1 cellular context compared by ENCODE assay signal in the genomic region with DNA sequence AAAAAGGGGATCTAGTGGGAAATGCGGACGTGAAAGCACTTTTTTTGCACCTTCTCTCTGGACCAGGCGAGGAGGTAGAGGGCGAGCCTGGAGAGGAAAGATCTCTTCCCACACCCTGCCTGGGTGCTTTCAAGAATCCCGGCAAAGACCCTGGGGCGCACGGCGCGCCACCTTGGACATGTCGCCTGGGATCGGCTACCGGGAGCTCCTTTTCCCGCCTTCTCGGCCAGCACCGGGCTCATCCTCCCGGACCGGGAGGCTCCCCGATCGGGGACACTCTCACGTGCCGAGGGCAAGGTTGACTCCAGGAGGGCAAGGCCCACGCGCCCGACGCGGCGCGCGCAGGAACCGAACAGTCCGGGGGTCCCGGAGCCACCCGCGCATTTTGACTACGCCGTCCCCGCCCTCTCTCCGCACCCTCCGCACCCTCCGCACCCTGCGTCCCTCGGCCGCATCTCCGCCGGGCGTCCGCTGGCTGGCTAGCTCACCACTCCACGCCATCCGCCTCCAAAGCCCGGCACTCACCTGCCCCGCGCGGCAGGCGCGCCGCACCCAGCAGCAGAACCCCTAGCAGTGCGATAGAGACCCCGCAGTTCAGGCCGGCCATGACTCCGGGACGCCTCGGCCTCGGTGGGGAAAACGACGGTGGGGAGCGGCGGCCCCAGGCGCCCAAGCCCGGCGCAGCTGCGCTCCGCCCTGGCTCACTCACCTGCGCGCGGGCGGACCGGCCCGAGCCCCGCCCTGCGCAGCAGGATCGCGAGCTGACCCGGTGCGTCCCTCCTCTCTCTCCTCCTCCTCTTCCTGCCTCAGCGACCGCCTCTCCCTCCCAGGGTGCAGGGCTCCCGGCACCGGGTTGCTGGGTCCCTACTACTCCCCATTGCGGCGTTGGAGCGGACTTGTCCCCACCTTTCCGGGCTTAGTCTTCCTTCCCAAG.
A peak's percentile ranks its signal among the peaks of the same experiment; 100 is the strongest.
TF ChIP-seq lines count a peak whose summit lies in the region.

A gene with protein sequence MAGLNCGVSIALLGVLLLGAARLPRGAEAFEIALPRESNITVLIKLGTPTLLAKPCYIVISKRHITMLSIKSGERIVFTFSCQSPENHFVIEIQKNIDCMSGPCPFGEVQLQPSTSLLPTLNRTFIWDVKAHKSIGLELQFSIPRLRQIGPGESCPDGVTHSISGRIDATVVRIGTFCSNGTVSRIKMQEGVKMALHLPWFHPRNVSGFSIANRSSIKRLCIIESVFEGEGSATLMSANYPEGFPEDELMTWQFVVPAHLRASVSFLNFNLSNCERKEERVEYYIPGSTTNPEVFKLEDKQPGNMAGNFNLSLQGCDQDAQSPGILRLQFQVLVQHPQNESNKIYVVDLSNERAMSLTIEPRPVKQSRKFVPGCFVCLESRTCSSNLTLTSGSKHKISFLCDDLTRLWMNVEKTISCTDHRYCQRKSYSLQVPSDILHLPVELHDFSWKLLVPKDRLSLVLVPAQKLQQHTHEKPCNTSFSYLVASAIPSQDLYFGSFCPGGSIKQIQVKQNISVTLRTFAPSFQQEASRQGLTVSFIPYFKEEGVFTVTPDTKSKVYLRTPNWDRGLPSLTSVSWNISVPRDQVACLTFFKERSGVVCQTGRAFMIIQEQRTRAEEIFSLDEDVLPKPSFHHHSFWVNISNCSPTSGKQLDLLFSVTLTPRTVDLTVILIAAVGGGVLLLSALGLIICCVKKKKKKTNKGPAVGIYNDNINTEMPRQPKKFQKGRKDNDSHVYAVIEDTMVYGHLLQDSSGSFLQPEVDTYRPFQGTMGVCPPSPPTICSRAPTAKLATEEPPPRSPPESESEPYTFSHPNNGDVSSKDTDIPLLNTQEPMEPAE (minus strand): TSS at position 698 of the 934 bp plus-strand sequence. CDS start 91 bp downstream, at position 607.

TF ChIP-seq in WTC11, 78 proteins besides CTCF, POLR2A, EP300 and RAD21 (continued from another document and continues in another):
- TF ChIP-seq, protein P1, sequence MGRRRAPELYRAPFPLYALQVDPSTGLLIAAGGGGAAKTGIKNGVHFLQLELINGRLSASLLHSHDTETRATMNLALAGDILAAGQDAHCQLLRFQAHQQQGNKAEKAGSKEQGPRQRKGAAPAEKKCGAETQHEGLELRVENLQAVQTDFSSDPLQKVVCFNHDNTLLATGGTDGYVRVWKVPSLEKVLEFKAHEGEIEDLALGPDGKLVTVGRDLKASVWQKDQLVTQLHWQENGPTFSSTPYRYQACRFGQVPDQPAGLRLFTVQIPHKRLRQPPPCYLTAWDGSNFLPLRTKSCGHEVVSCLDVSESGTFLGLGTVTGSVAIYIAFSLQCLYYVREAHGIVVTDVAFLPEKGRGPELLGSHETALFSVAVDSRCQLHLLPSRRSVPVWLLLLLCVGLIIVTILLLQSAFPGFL (CRISPR knock-in tag; IDR thresholded peaks at IDR 0.05; ENCODE audit: borderline replicate concordance): no peak
- TF ChIP-seq OVOL2 (CRISPR knock-in tag; IDR thresholded peaks at IDR 0.05; ENCODE audit: borderline replicate concordance): no peak
- peak; percentile 94 for TF ChIP-seq FOXP1 (CRISPR knock-in tag; IDR thresholded peaks at IDR 0.05; ENCODE audit: borderline replicate concordance)
- TF ChIP-seq, protein P2, sequence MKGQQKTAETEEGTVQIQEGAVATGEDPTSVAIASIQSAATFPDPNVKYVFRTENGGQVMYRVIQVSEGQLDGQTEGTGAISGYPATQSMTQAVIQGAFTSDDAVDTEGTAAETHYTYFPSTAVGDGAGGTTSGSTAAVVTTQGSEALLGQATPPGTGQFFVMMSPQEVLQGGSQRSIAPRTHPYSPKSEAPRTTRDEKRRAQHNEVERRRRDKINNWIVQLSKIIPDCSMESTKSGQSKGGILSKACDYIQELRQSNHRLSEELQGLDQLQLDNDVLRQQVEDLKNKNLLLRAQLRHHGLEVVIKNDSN (CRISPR knock-in tag; IDR thresholded peaks at IDR 0.05): peak; percentile 50; the same call in 1 of the 2 replicates
- TF ChIP-seq, protein P3, sequence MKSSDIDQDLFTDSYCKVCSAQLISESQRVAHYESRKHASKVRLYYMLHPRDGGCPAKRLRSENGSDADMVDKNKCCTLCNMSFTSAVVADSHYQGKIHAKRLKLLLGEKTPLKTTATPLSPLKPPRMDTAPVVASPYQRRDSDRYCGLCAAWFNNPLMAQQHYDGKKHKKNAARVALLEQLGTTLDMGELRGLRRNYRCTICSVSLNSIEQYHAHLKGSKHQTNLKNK (CRISPR knock-in tag; IDR thresholded peaks at IDR 0.05): no peak
- TF ChIP-seq SMAD4 (CRISPR knock-in tag; IDR thresholded peaks at IDR 0.05): no peak
- TF ChIP-seq, protein P4, sequence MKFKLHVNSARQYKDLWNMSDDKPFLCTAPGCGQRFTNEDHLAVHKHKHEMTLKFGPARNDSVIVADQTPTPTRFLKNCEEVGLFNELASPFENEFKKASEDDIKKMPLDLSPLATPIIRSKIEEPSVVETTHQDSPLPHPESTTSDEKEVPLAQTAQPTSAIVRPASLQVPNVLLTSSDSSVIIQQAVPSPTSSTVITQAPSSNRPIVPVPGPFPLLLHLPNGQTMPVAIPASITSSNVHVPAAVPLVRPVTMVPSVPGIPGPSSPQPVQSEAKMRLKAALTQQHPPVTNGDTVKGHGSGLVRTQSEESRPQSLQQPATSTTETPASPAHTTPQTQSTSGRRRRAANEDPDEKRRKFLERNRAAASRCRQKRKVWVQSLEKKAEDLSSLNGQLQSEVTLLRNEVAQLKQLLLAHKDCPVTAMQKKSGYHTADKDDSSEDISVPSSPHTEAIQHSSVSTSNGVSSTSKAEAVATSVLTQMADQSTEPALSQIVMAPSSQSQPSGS (CRISPR knock-in tag; IDR thresholded peaks at IDR 0.05; ENCODE audit: borderline replicate concordance, low read depth): no peak
- no peak for TF ChIP-seq EMX1 (CRISPR knock-in tag; IDR thresholded peaks at IDR 0.05)
- 0 out of 2 replicates have a peak, but pooled peaks have one; percentile 19 for TF ChIP-seq NFYB (CRISPR knock-in tag; conservative IDR thresholded peaks at IDR 0.05; ENCODE audit: low read depth)
- TF ChIP-seq, protein P5, sequence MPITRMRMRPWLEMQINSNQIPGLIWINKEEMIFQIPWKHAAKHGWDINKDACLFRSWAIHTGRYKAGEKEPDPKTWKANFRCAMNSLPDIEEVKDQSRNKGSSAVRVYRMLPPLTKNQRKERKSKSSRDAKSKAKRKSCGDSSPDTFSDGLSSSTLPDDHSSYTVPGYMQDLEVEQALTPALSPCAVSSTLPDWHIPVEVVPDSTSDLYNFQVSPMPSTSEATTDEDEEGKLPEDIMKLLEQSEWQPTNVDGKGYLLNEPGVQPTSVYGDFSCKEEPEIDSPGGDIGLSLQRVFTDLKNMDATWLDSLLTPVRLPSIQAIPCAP (CRISPR knock-in tag; IDR thresholded peaks at IDR 0.05): no peak
- TF ChIP-seq FOXJ3 (CRISPR knock-in tag; IDR thresholded peaks at IDR 0.05; ENCODE audit: borderline replicate concordance): no peak
- TF ChIP-seq ZNF263 (CRISPR knock-in tag; IDR thresholded peaks at IDR 0.05; ENCODE audit: low read depth): peak; percentile 50; the same call in 1 of the 2 replicates
- TF ChIP-seq, protein P6, sequence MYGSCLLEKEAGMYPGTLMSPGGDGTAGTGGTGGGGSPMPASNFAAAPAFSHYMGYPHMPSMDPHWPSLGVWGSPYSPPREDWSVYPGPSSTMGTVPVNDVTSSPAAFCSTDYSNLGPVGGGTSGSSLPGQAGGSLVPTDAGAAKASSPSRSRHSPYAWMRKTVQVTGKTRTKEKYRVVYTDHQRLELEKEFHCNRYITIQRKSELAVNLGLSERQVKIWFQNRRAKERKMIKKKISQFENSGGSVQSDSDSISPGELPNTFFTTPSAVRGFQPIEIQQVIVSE (CRISPR knock-in tag; IDR thresholded peaks at IDR 0.05; ENCODE audit: borderline replicate concordance): no peak
- TF ChIP-seq NFATC4 (CRISPR knock-in tag; IDR thresholded peaks at IDR 0.05): no peak
- TF ChIP-seq, protein P7, sequence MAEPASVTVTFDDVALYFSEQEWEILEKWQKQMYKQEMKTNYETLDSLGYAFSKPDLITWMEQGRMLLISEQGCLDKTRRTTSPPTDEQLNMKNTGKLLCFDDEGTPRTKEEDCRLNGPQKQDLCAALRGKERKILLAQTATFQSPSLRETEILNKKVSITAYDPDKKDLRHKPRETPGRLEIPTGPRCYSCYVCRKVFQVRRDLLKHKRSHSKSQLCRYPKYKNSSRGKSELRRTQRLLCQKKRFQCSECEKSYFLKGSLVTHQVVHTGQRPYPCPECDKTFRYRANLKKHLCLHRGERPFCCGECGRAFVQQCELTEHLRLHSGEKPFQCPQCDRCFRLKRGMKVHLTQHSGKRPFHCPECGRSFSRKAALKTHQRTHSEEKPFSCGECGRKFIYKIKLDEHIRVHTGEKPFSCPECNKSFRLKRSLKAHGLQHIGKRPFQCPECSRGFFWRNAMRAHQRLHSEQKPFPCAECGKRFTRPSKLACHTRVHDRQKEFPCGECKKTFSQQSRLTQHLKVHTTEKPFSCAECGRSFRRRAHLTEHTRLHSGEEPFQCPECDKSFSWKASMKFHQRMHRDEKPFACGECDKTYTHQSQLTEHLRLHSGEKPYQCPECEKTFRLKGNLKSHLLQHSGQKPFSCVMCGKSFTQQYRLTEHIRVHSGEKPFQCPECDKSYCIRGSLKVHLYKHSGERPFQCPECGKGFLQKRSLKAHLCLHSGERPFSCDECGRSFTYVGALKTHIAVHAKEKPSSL (CRISPR knock-in tag; conservative IDR thresholded peaks at IDR 0.05): no peak
- TF ChIP-seq ATF1 (CRISPR knock-in tag; IDR thresholded peaks at IDR 0.05): 0 out of 2 replicates have a peak, but pooled peaks have one; percentile 23
- TF ChIP-seq, protein P8, sequence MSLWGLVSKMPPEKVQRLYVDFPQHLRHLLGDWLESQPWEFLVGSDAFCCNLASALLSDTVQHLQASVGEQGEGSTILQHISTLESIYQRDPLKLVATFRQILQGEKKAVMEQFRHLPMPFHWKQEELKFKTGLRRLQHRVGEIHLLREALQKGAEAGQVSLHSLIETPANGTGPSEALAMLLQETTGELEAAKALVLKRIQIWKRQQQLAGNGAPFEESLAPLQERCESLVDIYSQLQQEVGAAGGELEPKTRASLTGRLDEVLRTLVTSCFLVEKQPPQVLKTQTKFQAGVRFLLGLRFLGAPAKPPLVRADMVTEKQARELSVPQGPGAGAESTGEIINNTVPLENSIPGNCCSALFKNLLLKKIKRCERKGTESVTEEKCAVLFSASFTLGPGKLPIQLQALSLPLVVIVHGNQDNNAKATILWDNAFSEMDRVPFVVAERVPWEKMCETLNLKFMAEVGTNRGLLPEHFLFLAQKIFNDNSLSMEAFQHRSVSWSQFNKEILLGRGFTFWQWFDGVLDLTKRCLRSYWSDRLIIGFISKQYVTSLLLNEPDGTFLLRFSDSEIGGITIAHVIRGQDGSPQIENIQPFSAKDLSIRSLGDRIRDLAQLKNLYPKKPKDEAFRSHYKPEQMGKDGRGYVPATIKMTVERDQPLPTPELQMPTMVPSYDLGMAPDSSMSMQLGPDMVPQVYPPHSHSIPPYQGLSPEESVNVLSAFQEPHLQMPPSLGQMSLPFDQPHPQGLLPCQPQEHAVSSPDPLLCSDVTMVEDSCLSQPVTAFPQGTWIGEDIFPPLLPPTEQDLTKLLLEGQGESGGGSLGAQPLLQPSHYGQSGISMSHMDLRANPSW (CRISPR knock-in tag; conservative IDR thresholded peaks at IDR 0.05; ENCODE audit: low read depth): no peak
- TF ChIP-seq HMGA2 (CRISPR knock-in tag; IDR thresholded peaks at IDR 0.05): no peak
- 0 out of 2 replicates have a peak, but pooled peaks have one; percentile 22 for TF ChIP-seq ELF4 (CRISPR knock-in tag; IDR thresholded peaks at IDR 0.05; ENCODE audit: low read depth)
- TF ChIP-seq TEAD1 (CRISPR knock-in tag; IDR thresholded peaks at IDR 0.05): no peak
- TF ChIP-seq SP1 (CRISPR knock-in tag; conservative IDR thresholded peaks at IDR 0.05): peak; percentile 63
- TF ChIP-seq GTF2I (CRISPR knock-in tag; conservative IDR thresholded peaks at IDR 0.05): no peak
- TF ChIP-seq, protein P9, sequence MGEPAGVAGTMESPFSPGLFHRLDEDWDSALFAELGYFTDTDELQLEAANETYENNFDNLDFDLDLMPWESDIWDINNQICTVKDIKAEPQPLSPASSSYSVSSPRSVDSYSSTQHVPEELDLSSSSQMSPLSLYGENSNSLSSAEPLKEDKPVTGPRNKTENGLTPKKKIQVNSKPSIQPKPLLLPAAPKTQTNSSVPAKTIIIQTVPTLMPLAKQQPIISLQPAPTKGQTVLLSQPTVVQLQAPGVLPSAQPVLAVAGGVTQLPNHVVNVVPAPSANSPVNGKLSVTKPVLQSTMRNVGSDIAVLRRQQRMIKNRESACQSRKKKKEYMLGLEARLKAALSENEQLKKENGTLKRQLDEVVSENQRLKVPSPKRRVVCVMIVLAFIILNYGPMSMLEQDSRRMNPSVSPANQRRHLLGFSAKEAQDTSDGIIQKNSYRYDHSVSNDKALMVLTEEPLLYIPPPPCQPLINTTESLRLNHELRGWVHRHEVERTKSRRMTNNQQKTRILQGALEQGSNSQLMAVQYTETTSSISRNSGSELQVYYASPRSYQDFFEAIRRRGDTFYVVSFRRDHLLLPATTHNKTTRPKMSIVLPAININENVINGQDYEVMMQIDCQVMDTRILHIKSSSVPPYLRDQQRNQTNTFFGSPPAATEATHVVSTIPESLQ (CRISPR knock-in tag; IDR thresholded peaks at IDR 0.05): no peak
- peak; percentile 45; the same call in 1 of the 2 replicates for TF ChIP-seq NFE2L1 (CRISPR knock-in tag; IDR thresholded peaks at IDR 0.05)
- TF ChIP-seq, protein P10, sequence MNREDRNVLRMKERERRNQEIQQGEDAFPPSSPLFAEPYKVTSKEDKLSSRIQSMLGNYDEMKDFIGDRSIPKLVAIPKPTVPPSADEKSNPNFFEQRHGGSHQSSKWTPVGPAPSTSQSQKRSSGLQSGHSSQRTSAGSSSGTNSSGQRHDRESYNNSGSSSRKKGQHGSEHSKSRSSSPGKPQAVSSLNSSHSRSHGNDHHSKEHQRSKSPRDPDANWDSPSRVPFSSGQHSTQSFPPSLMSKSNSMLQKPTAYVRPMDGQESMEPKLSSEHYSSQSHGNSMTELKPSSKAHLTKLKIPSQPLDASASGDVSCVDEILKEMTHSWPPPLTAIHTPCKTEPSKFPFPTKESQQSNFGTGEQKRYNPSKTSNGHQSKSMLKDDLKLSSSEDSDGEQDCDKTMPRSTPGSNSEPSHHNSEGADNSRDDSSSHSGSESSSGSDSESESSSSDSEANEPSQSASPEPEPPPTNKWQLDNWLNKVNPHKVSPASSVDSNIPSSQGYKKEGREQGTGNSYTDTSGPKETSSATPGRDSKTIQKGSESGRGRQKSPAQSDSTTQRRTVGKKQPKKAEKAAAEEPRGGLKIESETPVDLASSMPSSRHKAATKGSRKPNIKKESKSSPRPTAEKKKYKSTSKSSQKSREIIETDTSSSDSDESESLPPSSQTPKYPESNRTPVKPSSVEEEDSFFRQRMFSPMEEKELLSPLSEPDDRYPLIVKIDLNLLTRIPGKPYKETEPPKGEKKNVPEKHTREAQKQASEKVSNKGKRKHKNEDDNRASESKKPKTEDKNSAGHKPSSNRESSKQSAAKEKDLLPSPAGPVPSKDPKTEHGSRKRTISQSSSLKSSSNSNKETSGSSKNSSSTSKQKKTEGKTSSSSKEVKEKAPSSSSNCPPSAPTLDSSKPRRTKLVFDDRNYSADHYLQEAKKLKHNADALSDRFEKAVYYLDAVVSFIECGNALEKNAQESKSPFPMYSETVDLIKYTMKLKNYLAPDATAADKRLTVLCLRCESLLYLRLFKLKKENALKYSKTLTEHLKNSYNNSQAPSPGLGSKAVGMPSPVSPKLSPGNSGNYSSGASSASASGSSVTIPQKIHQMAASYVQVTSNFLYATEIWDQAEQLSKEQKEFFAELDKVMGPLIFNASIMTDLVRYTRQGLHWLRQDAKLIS (CRISPR knock-in tag; IDR thresholded peaks at IDR 0.05; ENCODE audit: borderline replicate concordance): no peak
